ENCODE assay signal across 12 cellular contexts in genomic region chr13:98252931-98253470, GRCh38.
DNase-seq lines count a peak whose midpoint lies in the region; ATAC-seq, FAIRE-seq and TF ChIP-seq lines count a peak whose summit lies in the region.
"Had no signal": no experiment of that assay in that cellular context is flagged by ENCODE, and none has a peak within 500 bp of the region (broad histone marks: within the 10 kb centered on the region; RNA-seq: fewer than 3 reads in every experiment).

No MANE protein-coding gene starts in this region.

- H3K4me3 ChIP-seq in AG09309 (ENCODE audit: control insufficient read depth, low read depth, low read length), result no peak overlapping the region
- peak overlapping the region in 2 of 4 donors; percentile 18 to 27 for H3K4me3 ChIP-seq in esophagus muscularis mucosa

- peak overlapping the region; percentile 29 to 60 (median 32) for H3K27ac ChIP-seq in esophagus muscularis mucosa (replicated peaks in 1 of 4)

- no peak for ATAC-seq in HG02588 (IDR thresholded peaks at IDR 0.05; ENCODE audit: unreplicated experiment)

- H3K27me3 ChIP-seq in esophagus muscularis mucosa, result no peaks in the 10 kb centered on the region

- DNase-seq in AG09309 (ENCODE audit: low read depth) (peak; percentile 70), RCC 7860 (ENCODE audit: low spot score) (peak; percentile 53), esophagus muscularis mucosa (ENCODE audit: extremely low spot score) (no peak), non-pigmented ciliary epithelial cell (ENCODE audit: low read depth) (peak; percentile 48), NCI-H146 (lab: John Stamatoyannopoulos, UW) (no peak), superior temporal gyrus (ENCODE audit: extremely low spot score) (no peak), DMS53 treated with DMSO at 0.1 percent for 48 hours (lab: John Stamatoyannopoulos, UW; ENCODE audit: unreplicated experiment) (no peak)
- DNase-seq: activated naive CD4-positive, alpha-beta T cell; CD4-positive, CD25-positive, alpha-beta regulatory T cell; NCI-H1105 treated with DMSO at 0.1 percent for 48 hours had no signal

- TF ChIP-seq POLR2A in esophagus muscularis mucosa (IDR thresholded peaks at IDR 0.05; ENCODE audit: low read depth), result no peak

- no peaks in the 10 kb centered on the region for H3K9me3 ChIP-seq in esophagus muscularis mucosa

- no peak for TF ChIP-seq CTCF in AG09309 (IDR thresholded peaks at IDR 0.05; ENCODE audit: control insufficient read depth, insufficient read depth, low read depth, low read length, missing control alignments)
- no peak for TF ChIP-seq CTCF in esophagus muscularis mucosa (IDR thresholded peaks at IDR 0.05)

- FAIRE-seq in RCC 7860 (lab: Jason Lieb, UNC), result no peak
- FAIRE-seq: GM18507 had no signal

- H3K36me3 ChIP-seq in esophagus muscularis mucosa, result no peaks in the 10 kb centered on the region

- 44% methylated on average over 7 of the region's 7 CpGs for WGBS in esophagus muscularis mucosa

- H3K4me1 ChIP-seq in esophagus muscularis mucosa, result peaks cover 5 to 25% (median 17%) of the 10 kb centered on the region in 4 donors

- TF ChIP-seq EP300 in esophagus muscularis mucosa (IDR thresholded peaks at IDR 0.05), result no peak

- intact Hi-C loops in esophagus muscularis mucosa (cut with DNase I), result no loop called here

Comparison
In these comparisons a context has a peak if more than half of its experiments do, and no peak if none do; other contexts are left out.
1. DNase-seq: peak in AG09309 (single experiment), RCC 7860 (single experiment) and non-pigmented ciliary epithelial cell (single experiment); none in esophagus muscularis mucosa (single experiment), NCI-H146 (single experiment), superior temporal gyrus (single experiment) and DMS53 treated with DMSO at 0.1 percent for 48 hours (single experiment).